In the genomic region with DNA sequence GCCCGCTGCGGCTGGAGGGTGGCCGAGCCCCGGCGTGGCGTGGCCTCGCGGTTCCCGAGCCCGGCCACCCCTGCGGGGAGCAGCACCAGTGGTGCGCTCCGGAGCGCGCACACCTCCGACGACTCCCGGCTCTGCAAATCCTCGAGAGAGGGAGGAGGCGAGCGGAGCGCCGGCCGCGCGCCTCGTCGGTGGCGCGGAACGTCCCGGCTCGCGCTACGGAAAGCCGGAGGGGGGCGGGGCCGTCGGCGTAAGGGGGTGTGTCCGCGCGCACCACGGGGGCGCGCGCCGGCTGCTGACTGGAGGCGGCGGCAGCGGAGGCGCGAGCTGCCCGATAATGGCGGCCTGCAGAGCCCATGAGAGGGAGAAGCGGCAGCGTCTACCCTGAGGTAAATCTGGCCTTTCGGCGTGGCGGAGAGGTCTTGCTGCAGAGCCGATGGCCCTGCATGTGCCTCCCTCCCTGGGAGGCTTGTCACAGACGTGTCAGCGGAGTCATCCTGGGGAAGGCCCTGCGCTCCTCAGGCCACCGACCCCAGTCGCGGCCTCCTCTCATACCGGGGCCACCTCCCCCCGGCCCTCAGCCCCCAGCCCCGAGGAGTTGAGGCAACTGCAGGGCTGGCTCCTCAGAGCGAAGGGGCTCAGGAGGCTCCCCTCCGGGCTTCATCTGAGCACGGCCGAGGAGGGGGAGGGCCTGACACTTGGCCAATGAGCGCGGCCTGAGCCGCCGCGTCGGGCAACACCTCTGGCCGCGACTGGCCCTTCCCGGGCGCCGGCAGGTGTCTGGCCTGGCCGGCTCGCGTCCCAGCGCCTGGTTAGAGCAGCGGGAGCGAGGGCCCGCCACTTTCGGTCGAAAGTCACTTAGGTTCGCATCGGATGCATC, we compare ENCODE assay signal across 8 cellular contexts. TPM values are rescaled to one million over a fixed set of nuclear protein-coding genes. Genes with fewer than 3 reads are reported as not detected.
A peak's percentile ranks its signal among the peaks of the same experiment; 100 is the strongest.
DNase-seq lines count a peak whose midpoint lies in the region; ATAC-seq and TF ChIP-seq lines count a peak whose summit lies in the region.

A gene (plus strand): TSS at position 295 of the 877 bp plus-strand sequence. CDS start 2,485 bp downstream, outside the sequence.

- H3K9me3 Mint-ChIP-seq in central memory CD8-positive, alpha-beta T cell: no peaks in the 10 kb centered on the region

- H3K4me3 Mint-ChIP-seq in central memory CD8-positive, alpha-beta T cell: peak within 1 kb of the TSS; percentile 85

- peak; percentile 69 for TF ChIP-seq POLR2A in GM19193 (IDR thresholded peaks at IDR 0.05; ENCODE audit: extremely low read depth, insufficient read depth, insufficient read length)

- H3K27ac Mint-ChIP-seq in central memory CD8-positive, alpha-beta T cell (ENCODE audit: low read depth): peak within 1 kb of the TSS; percentile 83

- H3K27me3 Mint-ChIP-seq in central memory CD8-positive, alpha-beta T cell: no peaks in the 10 kb centered on the region

- H3K4me1 Mint-ChIP-seq in central memory CD8-positive, alpha-beta T cell: peaks cover 20% of the 10 kb centered on the region

- H3K36me3 Mint-ChIP-seq in central memory CD8-positive, alpha-beta T cell (ENCODE audit: insufficient read depth): peaks cover 17% of the 10 kb centered on the region

- peak; percentile 97 for DNase-seq in AG10803 (ENCODE audit: low read depth)
- peak; percentile 88 for DNase-seq in NCI-H460 (ENCODE audit: extremely low read depth, low read depth)
- peak; percentile 93 for DNase-seq in activated CD4-positive, CD25-positive, alpha-beta regulatory T cell treated with anti-CD3 and anti-CD28 coated beads, Interleukin-2, amount 50 U/mL, for 72 hours
- DNase-seq in central memory CD8-positive, alpha-beta T cell (ENCODE audit: low spot score in 2 of 2): peak; percentile 84 to 87
- peak; percentile 70 for DNase-seq in kidney epithelial cell (ENCODE audit: low read depth)
- peak; percentile 94 to 95 for DNase-seq in stimulated activated CD4-positive, alpha-beta T cell treated with anti-CD3 and anti-CD28 coated beads, Interleukin-15, amount 100 ng/mL, for 1 hour (ENCODE audit: low read depth in 1 of 2, low spot score in 1 of 2)

- peak; percentile 75 for ATAC-seq in HG03432 (IDR thresholded peaks at IDR 0.05; ENCODE audit: unreplicated experiment)
- peak; percentile 89 for ATAC-seq in central memory CD8-positive, alpha-beta T cell (replicated peaks; ENCODE audit: extremely low read depth, poor library complexity, severe bottlenecking)

- no peaks in the 10 kb centered on the region for H3K36me3 ChIP-seq in kidney epithelial cell (ENCODE audit: control insufficient read depth, insufficient read depth, low read length)

- H3K4me3 ChIP-seq in AG10803 (ENCODE audit: low read length) (peak within 1 kb of the TSS; percentile 99), kidney epithelial cell (ENCODE audit: low read depth, low read length) (peak within 1 kb of the TSS; percentile 98)

- no peaks in the 10 kb centered on the region for H3K27me3 ChIP-seq in kidney epithelial cell (ENCODE audit: control insufficient read depth, insufficient read depth, low read length)

- TF ChIP-seq CTCF in AG10803 (conservative IDR thresholded peaks at IDR 0.05; ENCODE audit: low read length) (no peak), kidney epithelial cell (IDR thresholded peaks at IDR 0.05; ENCODE audit: insufficient read depth, low read length, poor library complexity, severe bottlenecking) (no peak)

RNA-seq across cellular contexts. Expression of the gene that starts here (rescaled TPM):
- total RNA-seq in NCI-H460 (2014; rRNA removed; shearing (Covaris generic)): 7.6 and 7.9 TPM in 2 replicates
- polyA plus RNA-seq in NCI-H460 (2014; cell fraction: nucleus; rRNA removed): 3.1 and 4.5 TPM in 2 replicates
- total RNA-seq in kidney epithelial cell: 6.6 and 6.8 TPM in 2 replicates

Comparison
In these comparisons a context has a peak if more than half of its experiments do, and no peak if none do; other contexts are left out.
1. Peak in every context shown above with its lines: DNase-seq, ATAC-seq and H3K4me3 ChIP-seq.